Comparison of ENCODE assay signal across 11 cellular contexts in the genomic region with DNA sequence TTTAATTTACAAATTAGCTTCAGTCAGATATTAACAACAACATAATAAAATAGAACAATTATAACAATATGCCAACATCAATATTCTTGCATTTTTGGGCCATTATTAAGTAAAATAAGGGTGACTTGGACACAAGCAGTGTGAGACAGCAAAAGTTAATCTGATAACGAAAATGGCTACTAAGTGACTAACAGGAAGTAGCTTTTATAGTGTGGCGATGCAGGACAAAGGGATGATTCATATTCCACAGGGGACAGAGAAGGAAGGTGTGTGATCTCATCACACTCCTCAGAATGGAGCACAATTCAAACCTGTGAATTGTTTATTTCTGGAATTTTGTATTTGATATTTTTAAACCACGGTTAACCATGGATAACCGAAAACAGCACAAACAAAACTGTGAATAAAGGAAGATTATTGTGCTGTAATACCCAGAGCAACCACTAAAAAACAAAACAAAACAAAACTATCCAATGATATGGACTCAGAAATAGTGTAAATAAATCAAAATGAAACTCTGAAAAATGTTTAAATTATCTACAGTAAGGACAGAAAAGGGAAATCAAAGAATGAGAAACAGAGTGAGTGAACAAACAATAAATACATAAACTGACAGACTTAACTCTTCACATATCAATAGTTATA.
DNase-seq lines count a peak whose midpoint lies in the region; ATAC-seq, FAIRE-seq and TF ChIP-seq lines count a peak whose summit lies in the region.
"Had no signal": no experiment of that assay in that cellular context is flagged by ENCODE, and none has a peak within 500 bp of the region (broad histone marks: within the 10 kb centered on the region; RNA-seq: fewer than 3 reads in every experiment).

No MANE protein-coding gene starts in this region.

- H3K9me3 ChIP-seq in HCT116 (ENCODE audit: control insufficient read depth in 1 of 2, insufficient read depth in 1 of 2, low read depth in 1 of 2, low read length in 2 of 2), result no peaks in the 10 kb centered on the region
- H3K9me3 ChIP-seq in RWPE2 (ENCODE audit: severe bottlenecking), result no peaks in the 10 kb centered on the region
- H3K9me3 ChIP-seq: HAP-1 had no signal

- no peak for TF ChIP-seq POLR2A in HCT116 (IDR thresholded peaks at IDR 0.05; ENCODE audit: borderline replicate concordance, extremely low read depth, insufficient read depth, insufficient read length)

- H3K4me3 Mint-ChIP-seq in activated naive CD4-positive, alpha-beta T cell treated with anti-CD3 and anti-CD28 coated beads, Interleukin-2, amount 10 ng/mL, durations not matched to agents 7 days and 5 days, result no peak overlapping the region

- H3K4me3 ChIP-seq in HCT116 (replicated peaks in 1 of 2; ENCODE audit: low read depth in 1 of 2, low read length in 2 of 2) (peak overlapping the region in 1 of 2 experiments; percentile 9; a peak in 2 of 4 replicates), RWPE2 (ENCODE audit: severe bottlenecking) (no peak overlapping the region), dorsolateral prefrontal cortex (no peak overlapping the region)
- H3K4me3 ChIP-seq: HAP-1 had no signal

- H3K27ac Mint-ChIP-seq in activated naive CD4-positive, alpha-beta T cell treated with anti-CD3 and anti-CD28 coated beads, Interleukin-2, amount 10 ng/mL, durations not matched to agents 7 days and 5 days, result no peak overlapping the region

- peak overlapping the region; percentile 12 for H3K9ac ChIP-seq in HCT116 (ENCODE audit: low read length)

- BruUV-seq in HCT116 (replicated peaks; lab: Mats Ljungman, UMichigan), result no TSS peak

- H3K27me3 ChIP-seq in HCT116 (ENCODE audit: insufficient read depth, low read length) (no peaks in the 10 kb centered on the region), RWPE2 (ENCODE audit: insufficient read depth, poor library complexity, severe bottlenecking) (no peaks in the 10 kb centered on the region), dorsolateral prefrontal cortex (peaks cover 0 to 20% (median 0%) of the 10 kb centered on the region in 45 donors)

- POLR2A ChIA-PET in HCT116 (lab: Charles Lee), result interaction anchor here (0.8 kb wide), 1 partner anchor 14 kb away, joined by 3 read pairs; no protein-coding TSS in a partner anchor

- peaks cover 0 to 14% of the 10 kb centered on the region in 2 experiments; a peak in 2 of 4 replicates for H3K4me1 ChIP-seq in HCT116 (ENCODE audit: control insufficient read depth in 1 of 2, insufficient read depth in 2 of 2, low read length in 2 of 2)
- peaks cover 9% of the 10 kb centered on the region for H3K4me1 ChIP-seq in RWPE2 (ENCODE audit: insufficient read depth, poor library complexity, severe bottlenecking)
- H3K4me1 ChIP-seq: HAP-1 had no signal

- TF ChIP-seq RAD21 in HCT116 (IDR thresholded peaks at IDR 0.05; ENCODE audit: low read depth), result no peak

- peak; percentile 52 for FAIRE-seq in A204.1 (lab: Jason Lieb, UNC)

- intact Hi-C loops in HCT116 (cut with micrococcal nuclease) (no loop called here), dorsolateral prefrontal cortex (cut with DNase I) (no loop called here)

- TF ChIP-seq CTCF in HCT116 (IDR thresholded peaks at IDR 0.05 in 2 of 3, conservative IDR thresholded peaks at IDR 0.05 in 1 of 3; ENCODE audit: borderline replicate concordance in 1 of 3, insufficient read depth in 1 of 3, low read depth in 2 of 3, low read length in 2 of 3) (peak in 2 of 3 experiments; percentile 34 to 51; a peak in 2 of 6 replicates), RWPE2 (IDR thresholded peaks at IDR 0.05; ENCODE audit: poor library complexity, severe bottlenecking) (peak; percentile 10), dorsolateral prefrontal cortex (IDR thresholded peaks at IDR 0.05 in 54 of 56, conservative IDR thresholded peaks at IDR 0.05 in 2 of 56; ENCODE audit: low read depth in 1 of 56, partially characterized antibody in 56 of 56) (peak in 9 of 56 donors; percentile 7 to 35 (median 17))

- H3K4me1 Mint-ChIP-seq in activated naive CD4-positive, alpha-beta T cell treated with anti-CD3 and anti-CD28 coated beads, Interleukin-2, amount 10 ng/mL, durations not matched to agents 7 days and 5 days, result peaks cover 2% of the 10 kb centered on the region

- no peaks in the 10 kb centered on the region for H3K9me3 Mint-ChIP-seq in activated naive CD4-positive, alpha-beta T cell treated with anti-CD3 and anti-CD28 coated beads, Interleukin-2, amount 10 ng/mL, durations not matched to agents 7 days and 5 days

- CTCF ChIA-PET in HCT116 (lab: Charles Lee), result no interaction called here
- CTCF ChIA-PET in activated naive CD4-positive, alpha-beta T cell treated with anti-CD3 and anti-CD28 coated beads, Interleukin-2, amount 10 ng/mL, durations not matched to agents 7 days and 5 days (lab: Charles Lee), result no interaction called here

- H2AFZ ChIP-seq in HCT116 (ENCODE audit: low read depth, low read length, poor library complexity, severe bottlenecking), result peak overlapping the region; percentile 94

- no peaks in the 10 kb centered on the region for H4K20me1 ChIP-seq in HCT116 (ENCODE audit: insufficient read depth)

- peak overlapping the region; percentile 12; the same call in 1 of the 2 replicates for H3K27ac ChIP-seq in HCT116 (ENCODE audit: low read depth, low read length)
- H3K27ac ChIP-seq in RWPE2 (ENCODE audit: poor library complexity, severe bottlenecking), result peak overlapping the region; percentile 13
- no peak overlapping the region for H3K27ac ChIP-seq in dorsolateral prefrontal cortex

- H3K9me2 ChIP-seq in HCT116 (ENCODE audit: insufficient read depth), result no peaks in the 10 kb centered on the region

- peak overlapping the region; percentile 58 for H3K4me2 ChIP-seq in HCT116 (ENCODE audit: low read length)

- no peaks in the 10 kb centered on the region for H3K36me3 Mint-ChIP-seq in activated naive CD4-positive, alpha-beta T cell treated with anti-CD3 and anti-CD28 coated beads, Interleukin-2, amount 10 ng/mL, durations not matched to agents 7 days and 5 days

- DNase-seq in HCT116 (ENCODE audit: low read depth, low spot score) (peak; percentile 75), RWPE2 (ENCODE audit: low spot score) (no peak), glomerular visceral epithelial cell (ENCODE audit: extremely low spot score) (peak; percentile 69), dorsolateral prefrontal cortex (no peak), nucleus accumbens (lab: John Stamatoyannopoulos, UW) (no peak)
- no peak for DNase-seq in activated naive CD4-positive, alpha-beta T cell treated with anti-CD3 and anti-CD28 coated beads, Interleukin-2, amount 10 ng/mL, durations not matched to agents 7 days and 5 days
- DNase-seq in activated CD4-positive, alpha-beta T cell treated with anti-CD3 and anti-CD28 coated beads for 1 hour, result no peak
- DNase-seq: activated gamma-delta T cell, COR-L47 had no signal

- ATAC-seq in HCT116 (peak; percentile 96), RWPE2 (ENCODE audit: low read depth) (peak; percentile 96)

- RAD21 ChIA-PET in HCT116 (lab: Charles Lee; ENCODE audit: low non-redundant PET in 1 of 2, low total read pairs in 2 of 2, uncharacterized antibody in 2 of 2, unreplicated experiment in 2 of 2), result no interaction called here

- H3K27me3 Mint-ChIP-seq in activated naive CD4-positive, alpha-beta T cell treated with anti-CD3 and anti-CD28 coated beads, Interleukin-2, amount 10 ng/mL, durations not matched to agents 7 days and 5 days, result no peaks in the 10 kb centered on the region

- H3K36me3 ChIP-seq in HCT116 (ENCODE audit: control insufficient read depth in 1 of 2, insufficient read depth in 2 of 2, low read length in 2 of 2), result no peaks in the 10 kb centered on the region
- no peaks in the 10 kb centered on the region for H3K36me3 ChIP-seq in RWPE2 (ENCODE audit: low read depth)
- H3K36me3 ChIP-seq: HAP-1 had no signal

- no peaks in the 10 kb centered on the region for H3K79me2 ChIP-seq in HCT116 (ENCODE audit: insufficient read depth, low read length)

TF ChIP-seq in HCT116, 20 proteins besides CTCF, POLR2A, EP300 and RAD21 (continues in another document):
- TF ChIP-seq ELF1 (IDR thresholded peaks at IDR 0.05; ENCODE audit: borderline replicate concordance, low read depth) (peak; percentile 45), SP1 (IDR thresholded peaks at IDR 0.05; ENCODE audit: low read depth) (peak; percentile 69), JUND (IDR thresholded peaks at IDR 0.05) (peak; percentile 79), ZFX (IDR thresholded peaks at IDR 0.05) (no peak), FOSL1 (IDR thresholded peaks at IDR 0.05; ENCODE audit: low read depth) (peak; percentile 82; the same call in 1 of the 2 replicates), EGR1 (IDR thresholded peaks at IDR 0.05; ENCODE audit: low read depth) (no peak), ZNF274 (IDR thresholded peaks at IDR 0.05; ENCODE audit: low read depth, low read length) (no peak), POLR2AphosphoS5 (IDR thresholded peaks at IDR 0.05; ENCODE audit: low read depth, low read length) (peak; percentile 33; the same call in 1 of the 2 replicates)
- TF ChIP-seq, protein P1, sequence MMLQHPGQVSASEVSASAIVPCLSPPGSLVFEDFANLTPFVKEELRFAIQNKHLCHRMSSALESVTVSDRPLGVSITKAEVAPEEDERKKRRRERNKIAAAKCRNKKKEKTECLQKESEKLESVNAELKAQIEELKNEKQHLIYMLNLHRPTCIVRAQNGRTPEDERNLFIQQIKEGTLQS (IDR thresholded peaks at IDR 0.05), result 0 out of 2 replicates have a peak, but pooled peaks have one; percentile 21
- TF ChIP-seq, protein P2, sequence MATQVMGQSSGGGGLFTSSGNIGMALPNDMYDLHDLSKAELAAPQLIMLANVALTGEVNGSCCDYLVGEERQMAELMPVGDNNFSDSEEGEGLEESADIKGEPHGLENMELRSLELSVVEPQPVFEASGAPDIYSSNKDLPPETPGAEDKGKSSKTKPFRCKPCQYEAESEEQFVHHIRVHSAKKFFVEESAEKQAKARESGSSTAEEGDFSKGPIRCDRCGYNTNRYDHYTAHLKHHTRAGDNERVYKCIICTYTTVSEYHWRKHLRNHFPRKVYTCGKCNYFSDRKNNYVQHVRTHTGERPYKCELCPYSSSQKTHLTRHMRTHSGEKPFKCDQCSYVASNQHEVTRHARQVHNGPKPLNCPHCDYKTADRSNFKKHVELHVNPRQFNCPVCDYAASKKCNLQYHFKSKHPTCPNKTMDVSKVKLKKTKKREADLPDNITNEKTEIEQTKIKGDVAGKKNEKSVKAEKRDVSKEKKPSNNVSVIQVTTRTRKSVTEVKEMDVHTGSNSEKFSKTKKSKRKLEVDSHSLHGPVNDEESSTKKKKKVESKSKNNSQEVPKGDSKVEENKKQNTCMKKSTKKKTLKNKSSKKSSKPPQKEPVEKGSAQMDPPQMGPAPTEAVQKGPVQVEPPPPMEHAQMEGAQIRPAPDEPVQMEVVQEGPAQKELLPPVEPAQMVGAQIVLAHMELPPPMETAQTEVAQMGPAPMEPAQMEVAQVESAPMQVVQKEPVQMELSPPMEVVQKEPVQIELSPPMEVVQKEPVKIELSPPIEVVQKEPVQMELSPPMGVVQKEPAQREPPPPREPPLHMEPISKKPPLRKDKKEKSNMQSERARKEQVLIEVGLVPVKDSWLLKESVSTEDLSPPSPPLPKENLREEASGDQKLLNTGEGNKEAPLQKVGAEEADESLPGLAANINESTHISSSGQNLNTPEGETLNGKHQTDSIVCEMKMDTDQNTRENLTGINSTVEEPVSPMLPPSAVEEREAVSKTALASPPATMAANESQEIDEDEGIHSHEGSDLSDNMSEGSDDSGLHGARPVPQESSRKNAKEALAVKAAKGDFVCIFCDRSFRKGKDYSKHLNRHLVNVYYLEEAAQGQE (IDR thresholded peaks at IDR 0.05; ENCODE audit: low read depth), result no peak

Comparison
In these comparisons a context has a peak if more than half of its experiments do, and no peak if none do; other contexts are left out.
1. DNase-seq: peak in HCT116 (single experiment) and glomerular visceral epithelial cell (single experiment); none in RWPE2 (single experiment), dorsolateral prefrontal cortex (0 of 10), nucleus accumbens (0 of 56), activated naive CD4-positive, alpha-beta T cell treated with anti-CD3 and anti-CD28 coated beads, Interleukin-2, amount 10 ng/mL, durations not matched to agents 7 days and 5 days (single experiment) and activated CD4-positive, alpha-beta T cell treated with anti-CD3 and anti-CD28 coated beads for 1 hour (single experiment).
2. H3K27ac ChIP-seq: peak in HCT116 (single experiment) and RWPE2 (single experiment); none in dorsolateral prefrontal cortex (0 of 59).